40 cellular contexts compared by ENCODE assay signal in the genomic region with DNA sequence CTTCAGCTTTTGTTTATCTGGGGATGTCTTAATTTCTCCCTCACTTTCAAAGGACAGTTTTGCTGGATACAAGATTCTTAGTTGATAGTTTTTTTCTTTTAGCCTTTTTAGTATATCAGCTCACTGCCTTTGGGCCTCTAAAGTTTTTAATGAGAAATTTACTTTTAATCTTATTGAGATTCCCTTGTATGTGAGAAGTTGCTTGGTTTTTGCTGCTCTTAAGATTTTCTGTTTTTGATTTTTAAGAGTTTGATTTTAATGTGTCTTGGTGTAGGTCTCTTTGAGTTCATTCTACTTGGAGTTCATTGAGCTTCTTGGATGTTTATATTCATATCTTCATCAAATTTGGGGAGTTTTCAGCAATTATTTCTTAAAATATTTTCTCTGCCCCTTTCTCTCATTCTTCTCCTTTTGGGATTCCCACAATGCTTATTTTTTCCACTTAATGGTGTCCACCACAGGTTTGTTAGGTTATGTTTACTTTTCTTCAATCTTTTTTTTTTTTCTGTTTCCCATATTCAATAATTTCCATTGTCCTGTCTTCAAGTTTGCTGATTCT. TPM values are rescaled to one million over a fixed set of nuclear protein-coding genes. Genes with fewer than 3 reads are reported as not detected.
"Had no signal": no experiment of that assay in that cellular context is flagged by ENCODE, and none has a peak within 500 bp of the region (broad histone marks: within the 10 kb centered on the region; RNA-seq: fewer than 3 reads in every experiment).

No MANE protein-coding gene starts in this region.

- H3K4me1 ChIP-seq: adrenal gland, ascending aorta, body of pancreas, breast epithelium had no signal

- FAIRE-seq: astrocyte, bronchial epithelial cell had no signal

- H3K9me3 ChIP-seq: body of pancreas had no signal

- H3K36me3 ChIP-seq: adrenal gland, ascending aorta, brain microvascular endothelial cell, breast epithelium, cardiac muscle cell had no signal

- H3K4me3 ChIP-seq: adrenal gland, ascending aorta, body of pancreas, breast epithelium, cardiac muscle cell had no signal

- H3K27ac ChIP-seq: adrenal gland, ascending aorta, body of pancreas, brain microvascular endothelial cell, breast epithelium, cardiac muscle cell had no signal

- ATAC-seq: activated naive CD4-positive, alpha-beta T cell treated with anti-CD3 and anti-CD28 coated beads, Interleukin-2, amount 50 U/mL, for 72 hours; activated naive CD8-positive, alpha-beta T cell treated with anti-CD3 and anti-CD28 coated beads, Interleukin-2, amount 50 U/mL, for 24 hours; activated T-cell treated with anti-CD3 and anti-CD28 coated beads, Interleukin-2, amount 50 U/mL, for 4 hours; activated T-cell treated with anti-CD3 and anti-CD28 coated beads, Interleukin-2, amount 50 U/mL, for 72 hours; activated T-helper 17 cell treated with anti-CD3 and anti-CD28 coated beads, Interleukin-2, amount 50 U/mL, for 72 hours; body of pancreas had no signal

- H3K27me3 ChIP-seq: adrenal gland, ascending aorta, body of pancreas, brain microvascular endothelial cell, breast epithelium, cardiac muscle cell had no signal

- DNase-seq: activated effector memory CD4-positive, alpha-beta T cell treated with anti-CD3 and anti-CD28 coated beads, Interleukin-2, amount 50 U/mL, for 16 hours; activated effector memory CD4-positive, alpha-beta T cell treated with Interleukin-2 at 50 U/mL for 16 hours; activated gamma-delta T cell; activated gamma-delta T cell treated with Interleukin-2 at 50 U/mL for 16 hours; activated naive CD4-positive, alpha-beta T cell; activated naive CD4-positive, alpha-beta T cell treated with anti-CD3 and anti-CD28 coated beads for 36 hours; activated naive CD4-positive, alpha-beta T cell treated with anti-CD3 and anti-CD28 coated beads, Interleukin-2, amount 10 ng/mL, durations not matched to agents 7 days and 5 days; activated naive CD4-positive, alpha-beta T cell treated with anti-CD3 and anti-CD28 coated beads, Interleukin-2, amount 50 U/mL, for 16 hours; activated naive CD4-positive, alpha-beta T cell treated with Interleukin-2 at 50 U/mL for 16 hours; activated naive CD8-positive, alpha-beta T cell treated with anti-CD3 and anti-CD28 coated beads for 36 hours; activated naive CD8-positive, alpha-beta T cell treated with anti-CD3 and anti-CD28 coated beads, Interleukin-2, amount 10 ng/mL, durations not matched to agents 7 days and 5 days; activated naive CD8-positive, alpha-beta T cell treated with anti-CD3 and anti-CD28 coated beads, Interleukin-2, amount 50 U/mL, for 24 hours; activated T-cell treated with anti-CD3 and anti-CD28 coated beads, Interleukin-2, amount 50 U/mL, for 1 hour; activated T-cell treated with anti-CD3 and anti-CD28 coated beads, Interleukin-2, amount 50 U/mL, for 24 hours; activated T-cell treated with anti-CD3 and anti-CD28 coated beads, Interleukin-2, amount 50 U/mL, for 4 hours; activated T-cell treated with anti-CD3 and anti-CD28 coated beads, Interleukin-2, amount 50 U/mL, for 48 hours; activated T-cell treated with anti-CD3 and anti-CD28 coated beads, Interleukin-2, amount 50 U/mL, for 72 hours; adrenal gland; amniotic stem cell; amygdala; anterior cingulate cortex; aorta; body of pancreas; brain microvascular endothelial cell; caudate nucleus; central memory CD4-positive, alpha-beta T cell; cerebellar nuclear complex had no signal

RNA-seq across cellular contexts. Expression of a gene that starts 19.6 kb away (rescaled TPM):
- total RNA-seq: activated naive CD4-positive, alpha-beta T cell treated with anti-CD3 and anti-CD28 coated beads for 36 hours; activated naive CD4-positive, alpha-beta T cell treated with anti-CD3 and anti-CD28 coated beads, Interleukin-2, amount 50 U/mL, for 72 hours; activated naive CD8-positive, alpha-beta T cell treated with anti-CD3 and anti-CD28 coated beads for 36 hours; activated naive CD8-positive, alpha-beta T cell treated with anti-CD3 and anti-CD28 coated beads, Interleukin-2, amount 10 ng/mL, durations not matched to agents 7 days and 5 days; activated T-cell treated with anti-CD3 and anti-CD28 coated beads, Interleukin-2, amount 50 U/mL, for 4 hours; activated T-cell treated with anti-CD3 and anti-CD28 coated beads, Interleukin-2, amount 50 U/mL, for 72 hours; activated T-helper 1 cell treated with anti-CD3 and anti-CD28 coated beads, Interleukin-12 subunit alpha, Interleukin-12 subunit beta, Interleukin-2, Interleukin-4 antibody, amounts not matched to agents 30 ng/mL and 10 ng/mL and 1 ng/mL, durations not matched to agents 14 hours and 24 hours and 36 hours; activated T-helper 17 cell treated with anti-CD3 and anti-CD28 coated beads, Interleukin-2, amount 50 U/mL, for 72 hours; activated T-helper 2 cell treated with anti-CD3 and anti-CD28 coated beads, Interferon-gamma antibody, Interleukin-2, Interleukin-4, amounts not matched to agents 10 μg/mL and 5 μg/mL and 100 μg/mL, durations not matched to agents 14 hours and 24 hours and 36 hours; adrenal gland; aorta; ascending aorta; astrocyte; body of pancreas; breast epithelium; bronchial epithelial cell; cardiac muscle cell; cardiac septum; cerebellum; chondrocyte had no signal
- polyA plus RNA-seq: adipose tissue, adrenal gland, aorta, cardiac muscle cell had no signal
